ENCODE assay signal across 22 cellular contexts in the genomic region with DNA sequence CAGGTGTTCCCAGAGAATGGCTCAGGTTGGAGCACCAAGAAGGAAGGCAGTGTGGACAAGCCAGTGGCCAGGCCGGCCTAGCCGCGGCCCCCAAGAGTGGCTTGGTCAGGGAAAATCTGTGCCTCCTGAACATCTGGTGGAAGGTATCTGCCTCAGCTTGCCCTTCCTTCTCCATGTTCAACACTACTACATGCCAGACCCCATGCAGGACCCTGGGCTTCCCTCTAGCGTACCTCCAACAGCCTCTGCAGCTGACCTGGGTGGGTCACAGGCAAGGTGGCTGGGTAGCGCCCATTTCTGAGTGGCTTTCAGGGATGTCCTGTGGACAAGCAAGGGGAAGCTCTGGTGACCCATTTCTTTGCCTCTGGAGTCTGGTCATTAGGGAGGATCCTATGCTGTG. TPM values are rescaled to one million over a fixed set of nuclear protein-coding genes. Genes with fewer than 3 reads are reported as not detected.
"Had no signal": no experiment of that assay in that cellular context is flagged by ENCODE, and none has a peak within 500 bp of the region (broad histone marks: within the 10 kb centered on the region; RNA-seq: fewer than 3 reads in every experiment).

No MANE protein-coding gene starts in this region.

- H3K36me3 Mint-ChIP-seq: activated CD8-positive, alpha-beta memory T cell treated with anti-CD3 and anti-CD28 coated beads, Interleukin-2, amount 10 ng/mL, durations not matched to agents 7 days and 5 days; brain; natural killer cell had no signal

- H2AFZ ChIP-seq: hepatocyte, parathyroid adenoma had no signal

- H3K9me3 ChIP-seq: colonic mucosa, neutrophil, sigmoid colon had no signal

- H3K4me3 ChIP-seq: colonic mucosa, hepatocyte, sigmoid colon had no signal

- H3K27ac ChIP-seq: colonic mucosa, foreskin keratinocyte, hepatocyte, neutrophil, parathyroid adenoma, sigmoid colon, WERI-Rb-1 had no signal

- ATAC-seq: activated CD8-positive, alpha-beta memory T cell treated with anti-CD3 and anti-CD28 coated beads, Interleukin-2, amount 10 ng/mL, durations not matched to agents 7 days and 5 days; foreskin keratinocyte; left cardiac atrium; natural killer cell had no signal

- H3K9me3 Mint-ChIP-seq: natural killer cell had no signal

- H3K27me3 ChIP-seq: foreskin keratinocyte had no signal

- H3K27ac Mint-ChIP-seq: activated CD8-positive, alpha-beta memory T cell treated with anti-CD3 and anti-CD28 coated beads, Interleukin-2, amount 10 ng/mL, durations not matched to agents 7 days and 5 days; brain; natural killer cell had no signal

- H3K4me3 Mint-ChIP-seq: activated CD8-positive, alpha-beta memory T cell treated with anti-CD3 and anti-CD28 coated beads, Interleukin-2, amount 10 ng/mL, durations not matched to agents 7 days and 5 days; brain; natural killer cell had no signal

- H3K4me1 ChIP-seq: parathyroid adenoma had no signal

- H3K36me3 ChIP-seq: colonic mucosa, neutrophil, sigmoid colon, WERI-Rb-1 had no signal

- H3K4me2 ChIP-seq: hepatocyte had no signal

- H3K79me2 ChIP-seq: hepatocyte, parathyroid adenoma had no signal

- DNase-seq: activated CD4-positive, alpha-beta T cell treated with anti-CD3 and anti-CD28 coated beads, Interleukin-2, amount 50 U/mL, for 48 hours; activated CD8-positive, alpha-beta memory T cell treated with anti-CD3 and anti-CD28 coated beads, Interleukin-2, amount 10 ng/mL, durations not matched to agents 7 days and 5 days; activated gamma-delta T cell treated with Interleukin-2 at 50 U/mL for 16 hours; activated T-cell treated with anti-CD3 and anti-CD28 coated beads, Interleukin-2, amount 50 U/mL, for 48 hours; caudate nucleus; colonic mucosa; foreskin keratinocyte; left cardiac atrium; mesendoderm; natural killer cell; sigmoid colon; stimulated activated naive CD4-positive, alpha-beta T cell; SW 1271; WERI-Rb-1 had no signal

RNA-seq across cellular contexts. Expression of a gene that starts 7.7 kb away (rescaled TPM):
- total RNA-seq: fibroblast of lung, sigmoid colon had no signal

RNA-seq across cellular contexts. Expression of a gene that starts 28.7 kb away (rescaled TPM):
- total RNA-seq: activated CD8-positive, alpha-beta memory T cell treated with anti-CD3 and anti-CD28 coated beads, Interleukin-2, amount 10 ng/mL, durations not matched to agents 7 days and 5 days; epithelial cell of proximal tubule; fibroblast of lung; foreskin keratinocyte; natural killer cell; T-helper 2 cell treated with Interferon-gamma antibody and Interleukin-4, amounts not matched to agents 100 ng/mL and 5 ng/mL, for 36 hours had no signal

RNA-seq across cellular contexts. Expression of a gene that starts 56.7 kb away (rescaled TPM):
- total RNA-seq: activated CD8-positive, alpha-beta memory T cell treated with anti-CD3 and anti-CD28 coated beads, Interleukin-2, amount 10 ng/mL, durations not matched to agents 7 days and 5 days; colonic mucosa; epithelial cell of proximal tubule; foreskin keratinocyte; hepatocyte; natural killer cell; sigmoid colon; T-helper 2 cell treated with Interferon-gamma antibody and Interleukin-4, amounts not matched to agents 100 ng/mL and 5 ng/mL, for 36 hours; ureter had no signal
